ENCODE assay signal across 12 cellular contexts in genomic region chr3:49132073-49132436, GRCh38. TPM values are rescaled to one million over a fixed set of nuclear protein-coding genes. Genes with fewer than 3 reads are reported as not detected.
A peak's percentile ranks its signal among the peaks of the same experiment; 100 is the strongest.
DNase-seq lines count a peak whose midpoint lies in the region; ATAC-seq, FAIRE-seq and TF ChIP-seq lines count a peak whose summit lies in the region.
"Had no signal": no experiment of that assay in that cellular context is flagged by ENCODE, and none has a peak within 500 bp of the region (broad histone marks: within the 10 kb centered on the region; RNA-seq: fewer than 3 reads in every experiment).

No MANE protein-coding gene starts in this region.

- TF ChIP-seq CTCF in Panc1 (IDR thresholded peaks at IDR 0.05) (no peak), endothelial cell (IDR thresholded peaks at IDR 0.05; ENCODE audit: unreplicated experiment) (no peak), mesothelial cell of epicardium (IDR thresholded peaks at IDR 0.05; ENCODE audit: unreplicated experiment) (no peak), type B pancreatic cell (conservative IDR thresholded peaks at IDR 0.05) (no peak)

- intact Hi-C loops in Panc1 (cut with micrococcal nuclease; ENCODE audit: unreplicated experiment) = no loop called here

- POLR2A ChIA-PET in Panc1 (lab: Charles Lee) = interaction anchor here (0.8 kb wide), 1 partner anchor 37 kb away, joined by 3 read pairs; no protein-coding TSS in a partner anchor

- H3K4me1 ChIP-seq in Panc1 (ENCODE audit: control insufficient read depth, insufficient read depth, low read length) = peaks cover 12% of the 10 kb centered on the region

- H3K4me3 Mint-ChIP-seq in endothelial cell (ENCODE audit: unreplicated experiment) (peak overlapping the region; percentile 96), mesothelial cell of epicardium (peak overlapping the region; percentile 92), type B pancreatic cell (peak overlapping the region; percentile 95)
- H3K4me3 Mint-ChIP-seq: activated CD8-positive, alpha-beta T cell treated with anti-CD3 and anti-CD28 coated beads, Interleukin-2, amount 10 ng/mL, durations not matched to agents 7 days and 5 days; natural killer cell treated with Interleukin-12 subunit alpha and Interleukin-12 subunit beta and Interleukin-15 and Interleukin-18, amount 100 ng/mL, for 72 hours; stimulated activated effector memory CD8-positive, alpha-beta T cell treated with anti-CD3 and anti-CD28 coated beads, Interleukin-12 subunit alpha, Interleukin-12 subunit beta, amount 100 ng/mL, for 72 hours had no signal

- no peaks in the 10 kb centered on the region for H3K9me3 ChIP-seq in Panc1 (ENCODE audit: control insufficient read depth, insufficient read depth, low read depth, low read length)

- DNase-seq in Panc1 (ENCODE audit: low read depth, low spot score) (no peak), endothelial cell (ENCODE audit: low spot score) (no peak), mesothelial cell of epicardium (ENCODE audit: low spot score in 2 of 2, unreplicated experiment in 2 of 2) (no peak), type B pancreatic cell (ENCODE audit: extremely low spot score, unreplicated experiment) (no peak), GM12891 (ENCODE audit: insufficient read length, low spot score) (no peak), GM12892 (ENCODE audit: insufficient read length) (no peak), COLO668 (lab: John Stamatoyannopoulos, UW; ENCODE audit: unreplicated experiment) (no peak)
- DNase-seq: activated CD8-positive, alpha-beta T cell treated with anti-CD3 and anti-CD28 coated beads, Interleukin-2, amount 10 ng/mL, durations not matched to agents 7 days and 5 days; cerebellar nuclear complex; NCI-H774 had no signal

- no peak for ATAC-seq in Panc1
- ATAC-seq: natural killer cell treated with Interleukin-12 subunit alpha and Interleukin-12 subunit beta and Interleukin-15 and Interleukin-18, amount 100 ng/mL, for 72 hours; stimulated activated effector memory CD8-positive, alpha-beta T cell treated with anti-CD3 and anti-CD28 coated beads, Interleukin-12 subunit alpha, Interleukin-12 subunit beta, amount 100 ng/mL, for 72 hours had no signal

- H3K36me3 ChIP-seq in Panc1 (ENCODE audit: control insufficient read depth, insufficient read depth, low read length) = no peaks in the 10 kb centered on the region; the same call in 1 of the 2 replicates

- no peaks in the 10 kb centered on the region for H3K27me3 ChIP-seq in Panc1 (ENCODE audit: control insufficient read depth, insufficient read depth, low read length)

- H3K27me3 Mint-ChIP-seq in endothelial cell (ENCODE audit: unreplicated experiment) (peaks cover 16% of the 10 kb centered on the region), mesothelial cell of epicardium (ENCODE audit: low read depth) (no peaks in the 10 kb centered on the region), type B pancreatic cell (no peaks in the 10 kb centered on the region)

- H3K4me1 Mint-ChIP-seq in endothelial cell (ENCODE audit: unreplicated experiment) (peaks cover 12% of the 10 kb centered on the region), mesothelial cell of epicardium (peaks cover 14% of the 10 kb centered on the region), type B pancreatic cell (ENCODE audit: unreplicated experiment) (no peaks in the 10 kb centered on the region)

- in situ Hi-C loops in Panc1 (cut with HindIII; ENCODE audit: low pct_unique_long_range_greater_than_20kb, low sequenced_read_pairs) = no loop called here

- H3K4me3 ChIP-seq in Panc1 (ENCODE audit: low read depth in 2 of 2, low read length in 2 of 2) = peak overlapping the region; percentile 71 to 89

- TF ChIP-seq POLR2A in GM12891 (IDR thresholded peaks at IDR 0.05; ENCODE audit: low read depth, low read length) (no peak), GM12892 (IDR thresholded peaks at IDR 0.05; ENCODE audit: low read depth, low read length) (no peak)

- no TSS peak for BruUV-seq in Panc1 (replicated peaks; lab: Mats Ljungman, UMichigan)

- CTCF ChIA-PET in Panc1 (lab: Charles Lee) = interaction anchor here (1.2 kb wide), 1 partner anchor 38 kb away, joined by 4 read pairs; the partner anchor contains the start of gene QRICH1

- H3K27ac Mint-ChIP-seq in endothelial cell (ENCODE audit: unreplicated experiment) (no peak overlapping the region), mesothelial cell of epicardium (peak overlapping the region; percentile 97), type B pancreatic cell (peak overlapping the region; percentile 92)
- H3K27ac Mint-ChIP-seq: activated CD8-positive, alpha-beta T cell treated with anti-CD3 and anti-CD28 coated beads, Interleukin-2, amount 10 ng/mL, durations not matched to agents 7 days and 5 days; natural killer cell treated with Interleukin-12 subunit alpha and Interleukin-12 subunit beta and Interleukin-15 and Interleukin-18, amount 100 ng/mL, for 72 hours; stimulated activated effector memory CD8-positive, alpha-beta T cell treated with anti-CD3 and anti-CD28 coated beads, Interleukin-12 subunit alpha, Interleukin-12 subunit beta, amount 100 ng/mL, for 72 hours had no signal

- FAIRE-seq in GM12891 (lab: Jason Lieb, UNC) (no peak), GM12892 (lab: Jason Lieb, UNC) (no peak)

- H3K27ac ChIP-seq in Panc1 (ENCODE audit: low read length) = peak overlapping the region; percentile 91

- no peaks in the 10 kb centered on the region for H3K9me3 Mint-ChIP-seq in endothelial cell (ENCODE audit: unreplicated experiment)
- H3K9me3 Mint-ChIP-seq in mesothelial cell of epicardium = no peaks in the 10 kb centered on the region
- no peaks in the 10 kb centered on the region for H3K9me3 Mint-ChIP-seq in type B pancreatic cell
- H3K9me3 Mint-ChIP-seq: natural killer cell treated with Interleukin-12 subunit alpha and Interleukin-12 subunit beta and Interleukin-15 and Interleukin-18, amount 100 ng/mL, for 72 hours; stimulated activated effector memory CD8-positive, alpha-beta T cell treated with anti-CD3 and anti-CD28 coated beads, Interleukin-12 subunit alpha, Interleukin-12 subunit beta, amount 100 ng/mL, for 72 hours had no signal

- H3K36me3 Mint-ChIP-seq in endothelial cell (ENCODE audit: low read depth, unreplicated experiment) = peaks cover 17% of the 10 kb centered on the region
- H3K36me3 Mint-ChIP-seq in mesothelial cell of epicardium = peaks cover 16% of the 10 kb centered on the region
- no peaks in the 10 kb centered on the region for H3K36me3 Mint-ChIP-seq in type B pancreatic cell
- H3K36me3 Mint-ChIP-seq: natural killer cell treated with Interleukin-12 subunit alpha and Interleukin-12 subunit beta and Interleukin-15 and Interleukin-18, amount 100 ng/mL, for 72 hours; stimulated activated effector memory CD8-positive, alpha-beta T cell treated with anti-CD3 and anti-CD28 coated beads, Interleukin-12 subunit alpha, Interleukin-12 subunit beta, amount 100 ng/mL, for 72 hours had no signal

TF ChIP-seq in GM12891, 5 proteins besides CTCF, POLR2A, EP300 and RAD21:
- TF ChIP-seq SPI1 (IDR thresholded peaks at IDR 0.05; ENCODE audit: low read depth, low read length) (no peak), POLR2AphosphoS5 (IDR thresholded peaks at IDR 0.05; ENCODE audit: low read depth, low read length) (no peak), PAX5 (IDR thresholded peaks at IDR 0.05; ENCODE audit: insufficient read depth, low read length, severe bottlenecking) (no peak), TAF1 (IDR thresholded peaks at IDR 0.05; ENCODE audit: low read depth, low read length) (no peak), POU2F2 (IDR thresholded peaks at IDR 0.05; ENCODE audit: low read depth, low read length) (no peak)

RNA-seq across cellular contexts. Expression of gene LAMB2, which starts 0.8 kb away (rescaled TPM):
- 189 TPM for total RNA-seq in Panc1 (2021; ENCODE audit: unreplicated experiment)
- polyA plus RNA-seq in Panc1 (2012; ENCODE audit: insufficient read length) = 252 TPM
- 259 TPM for total RNA-seq in endothelial cell (ENCODE audit: unreplicated experiment)
- 335 to 359 TPM (median 348 TPM) in 3 replicates for total RNA-seq in mesothelial cell of epicardium
- 277 and 316 TPM in 2 replicates for total RNA-seq in type B pancreatic cell (ENCODE audit: low replicate concordance)
- 1.5 TPM for polyA plus RNA-seq in GM12891 (2012; ENCODE audit: low read depth, missing spikeins)
- polyA plus RNA-seq in GM12892 (2012; ENCODE audit: missing spikeins) = not detected
- total RNA-seq: natural killer cell treated with Interleukin-12 subunit alpha and Interleukin-12 subunit beta and Interleukin-15 and Interleukin-18, amount 100 ng/mL, for 72 hours had no signal

RNA-seq across cellular contexts. Expression of gene USP19, which starts 11.4 kb away (rescaled TPM):
- total RNA-seq in Panc1 (2021; ENCODE audit: unreplicated experiment) (60.6 TPM), endothelial cell (ENCODE audit: unreplicated experiment) (38.8 TPM), mesothelial cell of epicardium (76.2 to 79.7 TPM (median 76.6 TPM) in 3 replicates), type B pancreatic cell (ENCODE audit: low replicate concordance) (83.0 and 86.4 TPM in 2 replicates)
- polyA plus RNA-seq in Panc1 (2012; ENCODE audit: insufficient read length) = 40.7 TPM
- 26.9 TPM for polyA plus RNA-seq in GM12891 (2012; ENCODE audit: low read depth, missing spikeins)
- polyA plus RNA-seq in GM12892 (2012; ENCODE audit: missing spikeins) = 19.5 TPM

RNA-seq across cellular contexts. Expression of gene QARS1, which starts 27.5 kb away (rescaled TPM):
- total RNA-seq in Panc1 (2021; ENCODE audit: unreplicated experiment) (186 TPM), endothelial cell (ENCODE audit: unreplicated experiment) (416 TPM), mesothelial cell of epicardium (364 to 373 TPM (median 373 TPM) in 3 replicates), type B pancreatic cell (ENCODE audit: low replicate concordance) (408 and 480 TPM in 2 replicates)
- polyA plus RNA-seq in Panc1 (2012; ENCODE audit: insufficient read length) = 232 TPM
- 328 TPM for polyA plus RNA-seq in GM12891 (2012; ENCODE audit: low read depth, missing spikeins)
- 246 TPM for polyA plus RNA-seq in GM12892 (2012; ENCODE audit: missing spikeins)

RNA-seq across cellular contexts. Expression of gene CCDC71, which starts 34.1 kb away (rescaled TPM):
- total RNA-seq in Panc1 (2021; ENCODE audit: unreplicated experiment) = 14.1 TPM
- polyA plus RNA-seq in Panc1 (2012; ENCODE audit: insufficient read length) = 19.7 TPM
- total RNA-seq in endothelial cell (ENCODE audit: unreplicated experiment) = 24.8 TPM
- 28.7 to 29.8 TPM (median 28.9 TPM) in 3 replicates for total RNA-seq in mesothelial cell of epicardium
- 27.4 and 28.5 TPM in 2 replicates for total RNA-seq in type B pancreatic cell (ENCODE audit: low replicate concordance)
- polyA plus RNA-seq in GM12891 (2012; ENCODE audit: low read depth, missing spikeins) = 13.6 TPM
- 15.7 TPM for polyA plus RNA-seq in GM12892 (2012; ENCODE audit: missing spikeins)

RNA-seq across cellular contexts. Expression of gene QRICH1, which starts 38.2 kb away (rescaled TPM):
- 79.9 TPM for total RNA-seq in Panc1 (2021; ENCODE audit: unreplicated experiment)
- polyA plus RNA-seq in Panc1 (2012; ENCODE audit: insufficient read length) = 53.5 TPM
- total RNA-seq in endothelial cell (ENCODE audit: unreplicated experiment) = 136 TPM
- total RNA-seq in mesothelial cell of epicardium = 130 to 133 TPM (median 132 TPM) in 3 replicates
- total RNA-seq in type B pancreatic cell (ENCODE audit: low replicate concordance) = 115 and 123 TPM in 2 replicates
- 36.7 TPM for polyA plus RNA-seq in GM12891 (2012; ENCODE audit: low read depth, missing spikeins)
- polyA plus RNA-seq in GM12892 (2012; ENCODE audit: missing spikeins) = 40.9 TPM
